In genomic region chr20:58209652-58210397, GRCh38 we compare ENCODE assay signal across 8 cellular contexts. TPM values are rescaled to one million over a fixed set of nuclear protein-coding genes. Genes with fewer than 3 reads are reported as not detected.
DNase-seq lines count a peak whose midpoint lies in the region; ATAC-seq and TF ChIP-seq lines count a peak whose summit lies in the region.

No MANE protein-coding gene starts in this region.

- H3K4me1 Mint-ChIP-seq in naive thymus-derived CD4-positive, alpha-beta T cell, result peaks cover 0 to 8% (median 0%) of the 10 kb centered on the region in 7 donors
- H3K4me1 Mint-ChIP-seq in stimulated activated effector memory CD8-positive, alpha-beta T cell treated with anti-CD3 and anti-CD28 coated beads, Interleukin-12 subunit alpha, Interleukin-12 subunit beta, amount 100 ng/mL, for 72 hours, result no peaks in the 10 kb centered on the region

- no peak overlapping the region for H3K9ac ChIP-seq in OCI-LY1 (ENCODE audit: low read length)

- H3K36me3 Mint-ChIP-seq in naive thymus-derived CD4-positive, alpha-beta T cell, result peaks cover 0 to 3% (median 0%) of the 10 kb centered on the region in 5 donors
- H3K36me3 Mint-ChIP-seq in stimulated activated effector memory CD8-positive, alpha-beta T cell treated with anti-CD3 and anti-CD28 coated beads, Interleukin-12 subunit alpha, Interleukin-12 subunit beta, amount 100 ng/mL, for 72 hours, result peaks cover 5% of the 10 kb centered on the region

- H3K4me3 ChIP-seq in OCI-LY1 (ENCODE audit: low read depth, low read length, poor library complexity, severe bottlenecking), result no peak overlapping the region
- H3K4me3 ChIP-seq in naive thymus-derived CD4-positive, alpha-beta T cell (ENCODE audit: low read length), result no peak overlapping the region

- no peaks in the 10 kb centered on the region for H3K27me3 ChIP-seq in OCI-LY1 (ENCODE audit: insufficient read depth, low read length)
- H3K27me3 ChIP-seq in naive thymus-derived CD4-positive, alpha-beta T cell (ENCODE audit: control insufficient read depth in 2 of 2, insufficient read depth in 2 of 2, low read length in 2 of 2), result no peaks in the 10 kb centered on the region

- no peaks in the 10 kb centered on the region for H3K9me3 ChIP-seq in OCI-LY1 (ENCODE audit: low read length)
- H3K9me3 ChIP-seq in naive thymus-derived CD4-positive, alpha-beta T cell (ENCODE audit: control insufficient read depth in 2 of 3, low read length in 3 of 3), result no peaks in the 10 kb centered on the region

- peak overlapping the region in 8 of 9 donors; percentile 7 to 83 (median 72) for H3K27ac Mint-ChIP-seq in naive thymus-derived CD4-positive, alpha-beta T cell
- H3K27ac Mint-ChIP-seq in stimulated activated effector memory CD8-positive, alpha-beta T cell treated with anti-CD3 and anti-CD28 coated beads, Interleukin-12 subunit alpha, Interleukin-12 subunit beta, amount 100 ng/mL, for 72 hours, result peak overlapping the region; percentile 55

- no peaks in the 10 kb centered on the region for H3F3A ChIP-seq in OCI-LY1 (ENCODE audit: insufficient read depth, low read length)

- CTCF ChIA-PET in naive thymus-derived CD4-positive, alpha-beta T cell (lab: Charles Lee), result interaction anchor here (0.6 to 2.4 kb wide), 9 partner anchors 10 to 828 kb away, joined by 3 to 7 read pairs (median 4); no protein-coding TSS in a partner anchor

- peak; percentile 100 for TF ChIP-seq CTCF in OCI-LY1 (IDR thresholded peaks at IDR 0.05; ENCODE audit: low read length)

- H3K79me2 ChIP-seq in OCI-LY1 (ENCODE audit: insufficient read depth, low read length), result no peaks in the 10 kb centered on the region

- POLR2A ChIA-PET in naive thymus-derived CD4-positive, alpha-beta T cell (lab: Charles Lee), result no interaction called here

- H4K20me1 ChIP-seq in OCI-LY1 (ENCODE audit: insufficient read depth, low read length), result no peaks in the 10 kb centered on the region

- peaks cover 0 to 1% (median 0%) of the 10 kb centered on the region in 11 donors for H3K9me3 Mint-ChIP-seq in naive thymus-derived CD4-positive, alpha-beta T cell
- H3K9me3 Mint-ChIP-seq in stimulated activated effector memory CD8-positive, alpha-beta T cell treated with anti-CD3 and anti-CD28 coated beads, Interleukin-12 subunit alpha, Interleukin-12 subunit beta, amount 100 ng/mL, for 72 hours, result no peaks in the 10 kb centered on the region

- H3K9me2 ChIP-seq in OCI-LY1 (ENCODE audit: low read depth, low read length), result no peaks in the 10 kb centered on the region

- TF ChIP-seq POLR2A in erythroblast (IDR thresholded peaks at IDR 0.05; ENCODE audit: low read length), result no peak

- H3K27ac ChIP-seq in OCI-LY1 (ENCODE audit: low read depth, low read length, poor library complexity, severe bottlenecking), result no peak overlapping the region
- peak overlapping the region; percentile 39 for H3K27ac ChIP-seq in naive thymus-derived CD4-positive, alpha-beta T cell (ENCODE audit: low read depth, low read length)

- ATAC-seq in GM18502 (IDR thresholded peaks at IDR 0.05; ENCODE audit: poor library complexity, unreplicated experiment) (peak; percentile 85), HG03457 (IDR thresholded peaks at IDR 0.05; ENCODE audit: unreplicated experiment) (peak; percentile 67)
- peak; percentile 96 for ATAC-seq in naive thymus-derived CD4-positive, alpha-beta T cell
- peak; percentile 85 for ATAC-seq in stimulated activated effector memory CD8-positive, alpha-beta T cell treated with anti-CD3 and anti-CD28 coated beads, Interleukin-12 subunit alpha, Interleukin-12 subunit beta, amount 100 ng/mL, for 72 hours

- peak overlapping the region in 5 of 10 donors; percentile 3 to 62 (median 32) for H3K4me3 Mint-ChIP-seq in naive thymus-derived CD4-positive, alpha-beta T cell
- no peak overlapping the region for H3K4me3 Mint-ChIP-seq in stimulated activated effector memory CD8-positive, alpha-beta T cell treated with anti-CD3 and anti-CD28 coated beads, Interleukin-12 subunit alpha, Interleukin-12 subunit beta, amount 100 ng/mL, for 72 hours

- H3K4me1 ChIP-seq in OCI-LY1 (ENCODE audit: insufficient read depth, low read length, severe bottlenecking), result no peaks in the 10 kb centered on the region
- H3K4me1 ChIP-seq in naive thymus-derived CD4-positive, alpha-beta T cell (ENCODE audit: control insufficient read depth in 2 of 2, insufficient read depth in 2 of 2, low read length in 2 of 2), result peaks cover 0 to 3% of the 10 kb centered on the region in 2 donors

- no peaks in the 10 kb centered on the region for H3K36me3 ChIP-seq in OCI-LY1 (ENCODE audit: insufficient read depth, low read length)
- H3K36me3 ChIP-seq in naive thymus-derived CD4-positive, alpha-beta T cell (ENCODE audit: control insufficient read depth in 2 of 3, insufficient read depth in 3 of 3, low read length in 3 of 3), result no peaks in the 10 kb centered on the region

- H3K4me2 ChIP-seq in OCI-LY1 (ENCODE audit: low read length), result no peak overlapping the region

- in situ Hi-C loops in ACHN (cut with HindIII; ENCODE audit: low pct_ligation_motif_present, low pct_unique_long_range_greater_than_20kb, low sequenced_read_pairs), result no loop called here

- DNase-seq in ACHN (peak; percentile 67), activated T-cell treated with anti-CD3 and anti-CD28 coated beads for 24 hours (ENCODE audit: low read depth) (peak; percentile 79), erythroblast (lab: John Stamatoyannopoulos, UW) (peak; percentile 81 to 89)
- DNase-seq in naive thymus-derived CD4-positive, alpha-beta T cell, result peak; percentile 73 to 93 (median 85)
- peak; percentile 95 for DNase-seq in stimulated activated effector memory CD8-positive, alpha-beta T cell treated with anti-CD3 and anti-CD28 coated beads, Interleukin-12 subunit alpha, Interleukin-12 subunit beta, amount 100 ng/mL, for 72 hours (ENCODE audit: low spot score in 2 of 2)

- H2AFZ ChIP-seq in OCI-LY1 (ENCODE audit: low read length), result no peak overlapping the region

- peaks cover 0 to 20% (median 4%) of the 10 kb centered on the region in 5 donors for H3K27me3 Mint-ChIP-seq in naive thymus-derived CD4-positive, alpha-beta T cell

- intact Hi-C loops in naive thymus-derived CD4-positive, alpha-beta T cell (cut with micrococcal nuclease), result loop anchor here (1.0 to 5.0 kb wide), 8 partner anchors 18 to 1659 kb away; no protein-coding TSS in a partner anchor

RNA-seq across cellular contexts. Expression of gene ANKRD60, which starts 18.6 kb away (rescaled TPM):
- not detected for total RNA-seq in naive thymus-derived CD4-positive, alpha-beta T cell
- not detected for polyA plus RNA-seq in naive thymus-derived CD4-positive, alpha-beta T cell
